In the genomic region with DNA sequence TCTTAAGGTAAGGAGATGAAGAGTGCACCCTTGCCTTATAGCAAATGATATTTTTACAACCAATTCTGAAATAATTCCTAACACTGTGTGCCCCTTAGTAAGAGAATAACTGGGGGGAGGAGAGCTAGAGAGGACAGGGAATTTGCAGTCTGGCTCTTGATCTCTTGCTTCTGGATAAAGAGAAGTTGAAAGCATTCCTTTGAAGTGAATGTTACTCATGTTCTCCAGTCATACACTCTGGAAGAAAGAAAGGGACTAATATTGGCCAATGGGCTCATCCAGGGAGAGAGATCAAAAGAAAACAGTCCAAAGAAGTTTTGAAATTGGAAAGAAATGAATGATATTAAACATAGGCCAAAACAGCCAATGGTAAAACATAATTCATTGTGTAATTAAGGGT, we compare ENCODE assay signal across 16 cellular contexts. TPM values are rescaled to one million over a fixed set of nuclear protein-coding genes. Genes with fewer than 3 reads are reported as not detected.
A peak's percentile ranks its signal among the peaks of the same experiment; 100 is the strongest.
DNase-seq lines count a peak whose midpoint lies in the region; ATAC-seq and TF ChIP-seq lines count a peak whose summit lies in the region.
"Had no signal": no experiment of that assay in that cellular context is flagged by ENCODE, and none has a peak within 500 bp of the region (broad histone marks: within the 10 kb centered on the region; RNA-seq: fewer than 3 reads in every experiment).

No MANE protein-coding gene starts in this region.

- H3K9me3 Mint-ChIP-seq in activated naive CD8-positive, alpha-beta T cell treated with anti-CD3 and anti-CD28 coated beads, Interleukin-2, amount 10 ng/mL, durations not matched to agents 7 days and 5 days = peaks cover 3% of the 10 kb centered on the region
- H3K9me3 Mint-ChIP-seq in activated naive CD8-positive, alpha-beta T cell treated with anti-CD3 and anti-CD28 coated beads for 36 hours = no peaks in the 10 kb centered on the region

- no peaks in the 10 kb centered on the region for H3K9me3 ChIP-seq in gastrocnemius medialis
- H3K9me3 ChIP-seq: colonic mucosa, esophagus squamous epithelium, thyroid gland had no signal

- no peaks in the 10 kb centered on the region for H3K27me3 ChIP-seq in gastrocnemius medialis
- H3K27me3 ChIP-seq: colonic mucosa, esophagus squamous epithelium, thyroid gland had no signal

- no peak for TF ChIP-seq CTCF in foreskin fibroblast (IDR thresholded peaks at IDR 0.05; ENCODE audit: low read depth, low read length)
- TF ChIP-seq CTCF in gastrocnemius medialis (IDR thresholded peaks at IDR 0.05 in 4 of 5, conservative IDR thresholded peaks at IDR 0.05 in 1 of 5) = no peak

- H3K4me3 ChIP-seq in foreskin fibroblast (ENCODE audit: low read depth in 1 of 2, low read length in 2 of 2) (no peak overlapping the region), gastrocnemius medialis (no peak overlapping the region)
- H3K4me3 ChIP-seq: colonic mucosa, esophagus squamous epithelium, skin epidermis, thyroid gland had no signal

- H3K36me3 ChIP-seq in gastrocnemius medialis = no peaks in the 10 kb centered on the region
- H3K36me3 ChIP-seq: colonic mucosa, esophagus squamous epithelium, thyroid gland had no signal

- POLR2A ChIA-PET in activated naive CD8-positive, alpha-beta T cell treated with anti-CD3 and anti-CD28 coated beads, Interleukin-2, amount 10 ng/mL, durations not matched to agents 7 days and 5 days (lab: Charles Lee) = interaction anchor here (2.4 kb wide), 1 partner anchor 26 kb away, joined by 5 read pairs; a partner anchor contains a TSS

- TF ChIP-seq POLR2A in gastrocnemius medialis (IDR thresholded peaks at IDR 0.05) = no peak

- peaks cover 55% of the 10 kb centered on the region for H3K36me3 Mint-ChIP-seq in activated naive CD8-positive, alpha-beta T cell treated with anti-CD3 and anti-CD28 coated beads, Interleukin-2, amount 10 ng/mL, durations not matched to agents 7 days and 5 days
- peaks cover 21% of the 10 kb centered on the region for H3K36me3 Mint-ChIP-seq in activated naive CD8-positive, alpha-beta T cell treated with anti-CD3 and anti-CD28 coated beads for 36 hours

- no peak for DNase-seq in activated naive CD8-positive, alpha-beta T cell treated with anti-CD3 and anti-CD28 coated beads, Interleukin-2, amount 10 ng/mL, durations not matched to agents 7 days and 5 days
- no peak for DNase-seq in activated naive CD8-positive, alpha-beta T cell treated with anti-CD3 and anti-CD28 coated beads for 36 hours
- DNase-seq in SW480 (ENCODE audit: low spot score) (peak; percentile 52), foreskin fibroblast (peak; percentile 58 to 71), gastrocnemius medialis (no peak)
- DNase-seq in activated effector memory CD4-positive, alpha-beta T cell treated with anti-CD3 and anti-CD28 coated beads, Interleukin-2, amount 50 U/mL, for 16 hours = no peak
- DNase-seq: activated CD4-positive, alpha-beta T cell treated with anti-CD3 and anti-CD28 coated beads, Interleukin-2, amount 50 U/mL, for 4 hours; activated gamma-delta T cell treated with Interleukin-2 at 50 U/mL for 16 hours; colonic mucosa; DMS53; esophagus squamous epithelium; NCI-H187; thyroid gland had no signal

- peaks cover 57% of the 10 kb centered on the region for H3K4me1 Mint-ChIP-seq in activated naive CD8-positive, alpha-beta T cell treated with anti-CD3 and anti-CD28 coated beads, Interleukin-2, amount 10 ng/mL, durations not matched to agents 7 days and 5 days
- H3K4me1 Mint-ChIP-seq in activated naive CD8-positive, alpha-beta T cell treated with anti-CD3 and anti-CD28 coated beads for 36 hours = peaks cover 16% of the 10 kb centered on the region

- H3K4me1 ChIP-seq in gastrocnemius medialis = peaks cover 4 to 20% of the 10 kb centered on the region in 2 donors
- H3K4me1 ChIP-seq: colonic mucosa had no signal

- H3K27me3 Mint-ChIP-seq in activated naive CD8-positive, alpha-beta T cell treated with anti-CD3 and anti-CD28 coated beads, Interleukin-2, amount 10 ng/mL, durations not matched to agents 7 days and 5 days = no peaks in the 10 kb centered on the region
- H3K27me3 Mint-ChIP-seq in activated naive CD8-positive, alpha-beta T cell treated with anti-CD3 and anti-CD28 coated beads for 36 hours = no peaks in the 10 kb centered on the region

- intact Hi-C loops in gastrocnemius medialis (cut with DNase I; ENCODE audit: low total_unique reads) = no loop called here

- in situ Hi-C loops in gastrocnemius medialis (cut with MboI; ENCODE audit: low sequenced_read_pairs in 4 of 4) = no loop called here

- peak overlapping the region in 2 of 4 donors; percentile 20 to 46 for H3K27ac ChIP-seq in gastrocnemius medialis
- H3K27ac ChIP-seq: colonic mucosa, esophagus squamous epithelium, skin epidermis, thyroid gland had no signal

- H3K27ac Mint-ChIP-seq in activated naive CD8-positive, alpha-beta T cell treated with anti-CD3 and anti-CD28 coated beads, Interleukin-2, amount 10 ng/mL, durations not matched to agents 7 days and 5 days = no peak overlapping the region
- no peak overlapping the region for H3K27ac Mint-ChIP-seq in activated naive CD8-positive, alpha-beta T cell treated with anti-CD3 and anti-CD28 coated beads for 36 hours

- no peak for ATAC-seq in activated naive CD8-positive, alpha-beta T cell treated with anti-CD3 and anti-CD28 coated beads, Interleukin-2, amount 10 ng/mL, durations not matched to agents 7 days and 5 days (ENCODE audit: low read depth)
- ATAC-seq in gastrocnemius medialis = no peak
- no peak for ATAC-seq in GM18519 (IDR thresholded peaks at IDR 0.05; ENCODE audit: low FRiP score, unreplicated experiment)
- ATAC-seq in HG02798 (IDR thresholded peaks at IDR 0.05; ENCODE audit: poor library complexity, unreplicated experiment) = no peak

- H3K4me3 Mint-ChIP-seq in activated naive CD8-positive, alpha-beta T cell treated with anti-CD3 and anti-CD28 coated beads, Interleukin-2, amount 10 ng/mL, durations not matched to agents 7 days and 5 days = peak overlapping the region; percentile 14
- no peak overlapping the region for H3K4me3 Mint-ChIP-seq in activated naive CD8-positive, alpha-beta T cell treated with anti-CD3 and anti-CD28 coated beads for 36 hours

RNA-seq across cellular contexts. Expression of a gene that starts 25.3 kb away (rescaled TPM):
- total RNA-seq in activated naive CD8-positive, alpha-beta T cell treated with anti-CD3 and anti-CD28 coated beads, Interleukin-2, amount 10 ng/mL, durations not matched to agents 7 days and 5 days = 100 to 1,000 TPM; 167 to 172 TPM
- total RNA-seq in activated naive CD8-positive, alpha-beta T cell treated with anti-CD3 and anti-CD28 coated beads for 36 hours = 10 to 100 TPM; 56.0 to 57.5 TPM
- 10 to 100 TPM in 3 of 4 donors, 1 to 10 TPM in 1; 4.3 to 73.0 (median 17.3) TPM for total RNA-seq in gastrocnemius medialis

Comparison
In these comparisons a context has a peak if more than half of its experiments do, and no peak if none do; other contexts are left out.
1. DNase-seq: peak in SW480 (single experiment) and foreskin fibroblast (2 of 2); none in activated naive CD8-positive, alpha-beta T cell treated with anti-CD3 and anti-CD28 coated beads, Interleukin-2, amount 10 ng/mL, durations not matched to agents 7 days and 5 days (single experiment), activated naive CD8-positive, alpha-beta T cell treated with anti-CD3 and anti-CD28 coated beads for 36 hours (single experiment), gastrocnemius medialis (0 of 2) and activated effector memory CD4-positive, alpha-beta T cell treated with anti-CD3 and anti-CD28 coated beads, Interleukin-2, amount 50 U/mL, for 16 hours (single experiment).